ENCODE assay signal across 12 cellular contexts in genomic region chr2:181632733-181633401, GRCh38. TPM values are rescaled to one million over a fixed set of nuclear protein-coding genes. Genes with fewer than 3 reads are reported as not detected.
A peak's percentile ranks its signal among the peaks of the same experiment; 100 is the strongest.
DNase-seq lines count a peak whose midpoint lies in the region; ATAC-seq, FAIRE-seq and TF ChIP-seq lines count a peak whose summit lies in the region.
"Had no signal": no experiment of that assay in that cellular context is flagged by ENCODE, and none has a peak within 500 bp of the region (broad histone marks: within the 10 kb centered on the region; RNA-seq: fewer than 3 reads in every experiment).

No MANE protein-coding gene starts in this region.

- DNase-seq in NCI-H774 (lab: John Stamatoyannopoulos, UW): no peak
- no peak for DNase-seq in RCC 7860 (ENCODE audit: low spot score)
- DNase-seq in erythroblast (lab: John Stamatoyannopoulos, UW): no peak
- no peak for DNase-seq in activated CD8-positive, alpha-beta memory T cell treated with anti-CD3 and anti-CD28 coated beads, Interleukin-2, amount 10 ng/mL, durations not matched to agents 7 days and 5 days
- DNase-seq: activated CD8-positive, alpha-beta T cell treated with anti-CD3 and anti-CD28 coated beads, Interleukin-2, amount 10 ng/mL, durations not matched to agents 7 days and 5 days; amniotic stem cell; mucosa of descending colon; uterus had no signal

- no peak for TF ChIP-seq POLR2A in erythroblast (IDR thresholded peaks at IDR 0.05; ENCODE audit: low read length)

- CTCF ChIA-PET in activated CD8-positive, alpha-beta memory T cell treated with anti-CD3 and anti-CD28 coated beads, Interleukin-2, amount 10 ng/mL, durations not matched to agents 7 days and 5 days (lab: Charles Lee): interaction anchor here (1.0 kb wide), 1 partner anchor 30 kb away, joined by 3 read pairs; no protein-coding TSS in a partner anchor

- H3K4me3 Mint-ChIP-seq in activated CD8-positive, alpha-beta memory T cell treated with anti-CD3 and anti-CD28 coated beads, Interleukin-2, amount 10 ng/mL, durations not matched to agents 7 days and 5 days: no peak overlapping the region
- H3K4me3 Mint-ChIP-seq: activated CD8-positive, alpha-beta T cell treated with anti-CD3 and anti-CD28 coated beads, Interleukin-2, amount 10 ng/mL, durations not matched to agents 7 days and 5 days had no signal

- ATAC-seq in GM19351 (IDR thresholded peaks at IDR 0.05; ENCODE audit: unreplicated experiment) (peak; percentile 74), HG02759 (IDR thresholded peaks at IDR 0.05; ENCODE audit: unreplicated experiment) (peak; percentile 90), HG03469 (IDR thresholded peaks at IDR 0.05; ENCODE audit: unreplicated experiment) (peak; percentile 69)
- no peak for ATAC-seq in activated CD8-positive, alpha-beta memory T cell treated with anti-CD3 and anti-CD28 coated beads, Interleukin-2, amount 10 ng/mL, durations not matched to agents 7 days and 5 days
- ATAC-seq: activated CD8-positive, alpha-beta T cell treated with anti-CD3 and anti-CD28 coated beads, Interleukin-2, amount 10 ng/mL, durations not matched to agents 7 days and 5 days; mucosa of descending colon; SK-N-SH treated with all-trans-retinoic acid at 6 μM for 48 hours had no signal

- FAIRE-seq in RCC 7860 (lab: Jason Lieb, UNC): no peak

- H3K36me3 Mint-ChIP-seq in activated CD8-positive, alpha-beta memory T cell treated with anti-CD3 and anti-CD28 coated beads, Interleukin-2, amount 10 ng/mL, durations not matched to agents 7 days and 5 days: no peaks in the 10 kb centered on the region

- H3K4me1 Mint-ChIP-seq in activated CD8-positive, alpha-beta memory T cell treated with anti-CD3 and anti-CD28 coated beads, Interleukin-2, amount 10 ng/mL, durations not matched to agents 7 days and 5 days: no peaks in the 10 kb centered on the region

- H3K27me3 Mint-ChIP-seq in activated CD8-positive, alpha-beta memory T cell treated with anti-CD3 and anti-CD28 coated beads, Interleukin-2, amount 10 ng/mL, durations not matched to agents 7 days and 5 days: peaks cover 44% of the 10 kb centered on the region

- no peaks in the 10 kb centered on the region for H3K9me3 Mint-ChIP-seq in activated CD8-positive, alpha-beta memory T cell treated with anti-CD3 and anti-CD28 coated beads, Interleukin-2, amount 10 ng/mL, durations not matched to agents 7 days and 5 days (ENCODE audit: low read depth)

- no peak overlapping the region for H3K27ac Mint-ChIP-seq in activated CD8-positive, alpha-beta memory T cell treated with anti-CD3 and anti-CD28 coated beads, Interleukin-2, amount 10 ng/mL, durations not matched to agents 7 days and 5 days
- H3K27ac Mint-ChIP-seq: activated CD8-positive, alpha-beta T cell treated with anti-CD3 and anti-CD28 coated beads, Interleukin-2, amount 10 ng/mL, durations not matched to agents 7 days and 5 days had no signal

RNA-seq across cellular contexts. Expression of gene CERKL, which starts 24.0 kb away (rescaled TPM):
- not detected for total RNA-seq in activated CD8-positive, alpha-beta memory T cell treated with anti-CD3 and anti-CD28 coated beads, Interleukin-2, amount 10 ng/mL, durations not matched to agents 7 days and 5 days
- total RNA-seq: activated CD8-positive, alpha-beta T cell treated with anti-CD3 and anti-CD28 coated beads, Interleukin-2, amount 10 ng/mL, durations not matched to agents 7 days and 5 days had no signal

RNA-seq across cellular contexts. Expression of gene NEUROD1, which starts 47.5 kb away (rescaled TPM):
- not detected for total RNA-seq in activated CD8-positive, alpha-beta memory T cell treated with anti-CD3 and anti-CD28 coated beads, Interleukin-2, amount 10 ng/mL, durations not matched to agents 7 days and 5 days
- total RNA-seq: activated CD8-positive, alpha-beta T cell treated with anti-CD3 and anti-CD28 coated beads, Interleukin-2, amount 10 ng/mL, durations not matched to agents 7 days and 5 days; uterus had no signal
